ENCODE assay signal across 3 cellular contexts in the genomic region with DNA sequence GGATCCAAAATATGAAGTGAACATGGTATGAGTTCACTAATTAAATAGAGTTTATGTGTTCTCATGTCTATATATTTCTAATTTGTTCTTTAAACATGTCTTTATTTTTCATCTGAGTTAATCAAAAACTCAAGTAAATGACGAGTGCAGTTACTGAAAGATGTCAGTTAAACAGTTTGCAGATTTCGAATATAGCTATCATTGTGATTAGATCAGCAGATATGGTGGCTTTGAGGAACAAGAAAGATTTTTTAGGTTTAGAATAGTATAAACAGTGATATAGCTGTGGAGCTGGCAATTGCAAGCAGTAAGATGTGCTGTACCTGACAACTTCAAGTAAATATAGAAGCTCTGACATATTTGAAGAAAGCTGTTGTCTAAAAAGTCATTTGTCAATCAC.
TF ChIP-seq lines count a peak whose summit lies in the region.

No MANE protein-coding gene starts in this region.

TF ChIP-seq in HepG2, 621 proteins besides CTCF, POLR2A, EP300 and RAD21:
- TF ChIP-seq SPEN (CRISPR knock-in tag; IDR thresholded peaks at IDR 0.05; ENCODE audit: low read depth) = no peak
- TF ChIP-seq MAFK (conservative IDR thresholded peaks at IDR 0.05 in 1 of 2, IDR thresholded peaks at IDR 0.05 in 1 of 2; ENCODE audit: low read length in 2 of 2) = peak; percentile 57 to 62; a peak in 3 of 4 replicates
- peak; percentile 49; the same call in 1 of the 2 replicates for TF ChIP-seq MAFF (IDR thresholded peaks at IDR 0.05; ENCODE audit: low read depth, low read length)
- TF ChIP-seq, protein P1, sequence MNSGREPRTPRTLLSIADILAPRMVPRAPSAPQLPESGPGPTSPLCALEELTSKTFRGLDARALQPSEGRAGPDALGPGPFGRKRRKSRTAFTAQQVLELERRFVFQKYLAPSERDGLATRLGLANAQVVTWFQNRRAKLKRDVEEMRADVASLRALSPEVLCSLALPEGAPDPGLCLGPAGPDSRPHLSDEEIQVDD (CRISPR knock-in tag; IDR thresholded peaks at IDR 0.05; ENCODE audit: borderline replicate concordance) = no peak
TF ChIP-seq in HepG2: peak in this region for 2.

TF ChIP-seq in neural cell, 6 proteins besides CTCF, POLR2A, EP300 and RAD21:
- TF ChIP-seq TAF1 (IDR thresholded peaks at IDR 0.05; ENCODE audit: low read depth) (no peak), MXI1 (conservative IDR thresholded peaks at IDR 0.05; ENCODE audit: poor library complexity, severe bottlenecking) (no peak), SMC3 (conservative IDR thresholded peaks at IDR 0.05; ENCODE audit: poor library complexity) (no peak), EZH2 (IDR thresholded peaks at IDR 0.05; ENCODE audit: borderline replicate concordance, insufficient read depth, low read length, poor library complexity, severe bottlenecking) (no peak), POLR2AphosphoS5 (IDR thresholded peaks at IDR 0.05) (no peak)
- TF ChIP-seq, protein P2, sequence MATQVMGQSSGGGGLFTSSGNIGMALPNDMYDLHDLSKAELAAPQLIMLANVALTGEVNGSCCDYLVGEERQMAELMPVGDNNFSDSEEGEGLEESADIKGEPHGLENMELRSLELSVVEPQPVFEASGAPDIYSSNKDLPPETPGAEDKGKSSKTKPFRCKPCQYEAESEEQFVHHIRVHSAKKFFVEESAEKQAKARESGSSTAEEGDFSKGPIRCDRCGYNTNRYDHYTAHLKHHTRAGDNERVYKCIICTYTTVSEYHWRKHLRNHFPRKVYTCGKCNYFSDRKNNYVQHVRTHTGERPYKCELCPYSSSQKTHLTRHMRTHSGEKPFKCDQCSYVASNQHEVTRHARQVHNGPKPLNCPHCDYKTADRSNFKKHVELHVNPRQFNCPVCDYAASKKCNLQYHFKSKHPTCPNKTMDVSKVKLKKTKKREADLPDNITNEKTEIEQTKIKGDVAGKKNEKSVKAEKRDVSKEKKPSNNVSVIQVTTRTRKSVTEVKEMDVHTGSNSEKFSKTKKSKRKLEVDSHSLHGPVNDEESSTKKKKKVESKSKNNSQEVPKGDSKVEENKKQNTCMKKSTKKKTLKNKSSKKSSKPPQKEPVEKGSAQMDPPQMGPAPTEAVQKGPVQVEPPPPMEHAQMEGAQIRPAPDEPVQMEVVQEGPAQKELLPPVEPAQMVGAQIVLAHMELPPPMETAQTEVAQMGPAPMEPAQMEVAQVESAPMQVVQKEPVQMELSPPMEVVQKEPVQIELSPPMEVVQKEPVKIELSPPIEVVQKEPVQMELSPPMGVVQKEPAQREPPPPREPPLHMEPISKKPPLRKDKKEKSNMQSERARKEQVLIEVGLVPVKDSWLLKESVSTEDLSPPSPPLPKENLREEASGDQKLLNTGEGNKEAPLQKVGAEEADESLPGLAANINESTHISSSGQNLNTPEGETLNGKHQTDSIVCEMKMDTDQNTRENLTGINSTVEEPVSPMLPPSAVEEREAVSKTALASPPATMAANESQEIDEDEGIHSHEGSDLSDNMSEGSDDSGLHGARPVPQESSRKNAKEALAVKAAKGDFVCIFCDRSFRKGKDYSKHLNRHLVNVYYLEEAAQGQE (IDR thresholded peaks at IDR 0.05; ENCODE audit: borderline replicate concordance) = no peak

TF ChIP-seq in SK-N-SH, 30 proteins besides CTCF, POLR2A, EP300 and RAD21:
- TF ChIP-seq NFIC (IDR thresholded peaks at IDR 0.05; ENCODE audit: borderline replicate concordance) = no peak
- no peak for TF ChIP-seq JUND (IDR thresholded peaks at IDR 0.05)
- TF ChIP-seq, protein P2 (IDR thresholded peaks at IDR 0.05; ENCODE audit: low read depth, low read length) = no peak
- TF ChIP-seq CHD2 (IDR thresholded peaks at IDR 0.05; ENCODE audit: low read length, partially characterized antibody) = no peak
- TF ChIP-seq SIN3A (IDR thresholded peaks at IDR 0.05; ENCODE audit: borderline replicate concordance, low read depth, low read length) = no peak
- TF ChIP-seq ELF1 (IDR thresholded peaks at IDR 0.05) = no peak
- no peak for TF ChIP-seq TCF12 (IDR thresholded peaks at IDR 0.05)
- TF ChIP-seq, protein P3, sequence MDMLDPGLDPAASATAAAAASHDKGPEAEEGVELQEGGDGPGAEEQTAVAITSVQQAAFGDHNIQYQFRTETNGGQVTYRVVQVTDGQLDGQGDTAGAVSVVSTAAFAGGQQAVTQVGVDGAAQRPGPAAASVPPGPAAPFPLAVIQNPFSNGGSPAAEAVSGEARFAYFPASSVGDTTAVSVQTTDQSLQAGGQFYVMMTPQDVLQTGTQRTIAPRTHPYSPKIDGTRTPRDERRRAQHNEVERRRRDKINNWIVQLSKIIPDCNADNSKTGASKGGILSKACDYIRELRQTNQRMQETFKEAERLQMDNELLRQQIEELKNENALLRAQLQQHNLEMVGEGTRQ (IDR thresholded peaks at IDR 0.05; ENCODE audit: borderline replicate concordance, low read depth, low read length) = no peak
- no peak for TF ChIP-seq MXI1 (IDR thresholded peaks at IDR 0.05; ENCODE audit: low read depth, low read length)
- TF ChIP-seq, protein P4, sequence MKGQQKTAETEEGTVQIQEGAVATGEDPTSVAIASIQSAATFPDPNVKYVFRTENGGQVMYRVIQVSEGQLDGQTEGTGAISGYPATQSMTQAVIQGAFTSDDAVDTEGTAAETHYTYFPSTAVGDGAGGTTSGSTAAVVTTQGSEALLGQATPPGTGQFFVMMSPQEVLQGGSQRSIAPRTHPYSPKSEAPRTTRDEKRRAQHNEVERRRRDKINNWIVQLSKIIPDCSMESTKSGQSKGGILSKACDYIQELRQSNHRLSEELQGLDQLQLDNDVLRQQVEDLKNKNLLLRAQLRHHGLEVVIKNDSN (IDR thresholded peaks at IDR 0.05; ENCODE audit: borderline replicate concordance, low read depth) = no peak
- no peak for TF ChIP-seq GABPA (IDR thresholded peaks at IDR 0.05; ENCODE audit: low read depth)
- TF ChIP-seq, protein P5, sequence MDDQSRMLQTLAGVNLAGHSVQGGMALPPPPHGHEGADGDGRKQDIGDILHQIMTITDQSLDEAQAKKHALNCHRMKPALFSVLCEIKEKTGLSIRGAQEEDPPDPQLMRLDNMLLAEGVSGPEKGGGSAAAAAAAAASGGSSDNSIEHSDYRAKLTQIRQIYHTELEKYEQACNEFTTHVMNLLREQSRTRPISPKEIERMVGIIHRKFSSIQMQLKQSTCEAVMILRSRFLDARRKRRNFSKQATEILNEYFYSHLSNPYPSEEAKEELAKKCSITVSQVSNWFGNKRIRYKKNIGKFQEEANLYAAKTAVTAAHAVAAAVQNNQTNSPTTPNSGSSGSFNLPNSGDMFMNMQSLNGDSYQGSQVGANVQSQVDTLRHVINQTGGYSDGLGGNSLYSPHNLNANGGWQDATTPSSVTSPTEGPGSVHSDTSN (IDR thresholded peaks at IDR 0.05) = no peak
- no peak for TF ChIP-seq GATA2 (CRISPR knock-in tag; IDR thresholded peaks at IDR 0.05)
- TF ChIP-seq EZH2phosphoT487 (IDR thresholded peaks at IDR 0.05; ENCODE audit: borderline replicate concordance, low read depth) = no peak
